In genomic region chr1:234381699-234382555, GRCh38 we compare ENCODE assay signal across 1 cellular context.
TF ChIP-seq lines count a peak whose summit lies in the region.

No MANE protein-coding gene starts in this region.

TF ChIP-seq in HepG2, 621 proteins besides CTCF, POLR2A, EP300 and RAD21 (continued from another document and continues in another):
- TF ChIP-seq MAX (IDR thresholded peaks at IDR 0.05) = 0 out of 2 replicates have a peak, but pooled peaks have one; percentile 32
- TF ChIP-seq ASH2L (IDR thresholded peaks at IDR 0.05; ENCODE audit: insufficient read length, low read depth, low read length) = peak; percentile 50
- peak; percentile 54 for TF ChIP-seq HDAC1 (CRISPR knock-in tag; IDR thresholded peaks at IDR 0.05)
- TF ChIP-seq FOXP1 (IDR thresholded peaks at IDR 0.05) = no peak
- TF ChIP-seq FOXP1 (CRISPR knock-in tag; IDR thresholded peaks at IDR 0.05) = peak; percentile 58; the same call in 1 of the 2 replicates
- no peak for TF ChIP-seq SUZ12 (IDR thresholded peaks at IDR 0.05; ENCODE audit: low read depth, low read length)
- TF ChIP-seq SRSF1 (optimal IDR thresholded peaks at IDR 0.05; ENCODE audit: low read depth, low read length) = no peak
- TF ChIP-seq HOXA7 (CRISPR knock-in tag; IDR thresholded peaks at IDR 0.05) = no peak
- TF ChIP-seq DRAP1 (CRISPR knock-in tag; IDR thresholded peaks at IDR 0.05) = 0 out of 2 replicates have a peak, but pooled peaks have one; percentile 14
- TF ChIP-seq ERF (CRISPR knock-in tag; IDR thresholded peaks at IDR 0.05) = no peak
- TF ChIP-seq BCL6 (CRISPR knock-in tag; IDR thresholded peaks at IDR 0.05) = peak; percentile 63; the same call in 1 of the 2 replicates
- TF ChIP-seq ATF4 (CRISPR knock-in tag; IDR thresholded peaks at IDR 0.05) = no peak
- no peak for TF ChIP-seq ZNF205 (CRISPR knock-in tag; IDR thresholded peaks at IDR 0.05)
- no peak for TF ChIP-seq PRDM4 (CRISPR knock-in tag; IDR thresholded peaks at IDR 0.05; ENCODE audit: borderline replicate concordance)
- no peak for TF ChIP-seq ZNF512B (CRISPR knock-in tag; IDR thresholded peaks at IDR 0.05; ENCODE audit: borderline replicate concordance)
- TF ChIP-seq RARA (CRISPR knock-in tag; IDR thresholded peaks at IDR 0.05) = peak; percentile 34
- 0 out of 2 replicates have a peak, but pooled peaks have one; percentile 12 for TF ChIP-seq SOX13 (IDR thresholded peaks at IDR 0.05)
- TF ChIP-seq SOX13 (CRISPR knock-in tag; conservative IDR thresholded peaks at IDR 0.05 in 1 of 2, IDR thresholded peaks at IDR 0.05 in 1 of 2) = peak in 1 of 2 experiments; percentile 85; a peak in 2 of 4 replicates
- 0 out of 2 replicates have a peak, but pooled peaks have one; percentile 57 for TF ChIP-seq MEIS1 (CRISPR knock-in tag; IDR thresholded peaks at IDR 0.05; ENCODE audit: borderline replicate concordance)
- TF ChIP-seq RXRB (CRISPR knock-in tag; IDR thresholded peaks at IDR 0.05; ENCODE audit: borderline replicate concordance) = peak; percentile 60; the same call in 1 of the 2 replicates
- no peak for TF ChIP-seq KDM6A (CRISPR knock-in tag; IDR thresholded peaks at IDR 0.05; ENCODE audit: low read depth)
- peak; percentile 83 for TF ChIP-seq SIX1 (CRISPR knock-in tag; IDR thresholded peaks at IDR 0.05; ENCODE audit: borderline replicate concordance)
- peak; percentile 86 for TF ChIP-seq TBX2 (CRISPR knock-in tag; IDR thresholded peaks at IDR 0.05; ENCODE audit: borderline replicate concordance)
- no peak for TF ChIP-seq NFE2 (CRISPR knock-in tag; IDR thresholded peaks at IDR 0.05)
- TF ChIP-seq MED1 (CRISPR knock-in tag; IDR thresholded peaks at IDR 0.05) = peak; percentile 49
- TF ChIP-seq FOSL2 (CRISPR knock-in tag; IDR thresholded peaks at IDR 0.05) = no peak
- no peak for TF ChIP-seq FIP1L1 (IDR thresholded peaks at IDR 0.05; ENCODE audit: borderline replicate concordance, insufficient read depth, low read depth, low read length)
- TF ChIP-seq HNF4G (IDR thresholded peaks at IDR 0.05; ENCODE audit: borderline replicate concordance, low read depth, low read length) = peak; percentile 50; the same call in 1 of the 2 replicates
- TF ChIP-seq HNF4G (CRISPR knock-in tag; IDR thresholded peaks at IDR 0.05; ENCODE audit: borderline replicate concordance, low read depth) = no peak
- no peak for TF ChIP-seq ZSCAN21 (CRISPR knock-in tag; IDR thresholded peaks at IDR 0.05; ENCODE audit: borderline replicate concordance)
- peak; percentile 72; the same call in 1 of the 2 replicates for TF ChIP-seq AKAP8 (CRISPR knock-in tag; IDR thresholded peaks at IDR 0.05)
- TF ChIP-seq TCF7 (IDR thresholded peaks at IDR 0.05; ENCODE audit: low read depth) = peak; percentile 94
- TF ChIP-seq SKI (IDR thresholded peaks at IDR 0.05; ENCODE audit: partially characterized antibody) = peak; percentile 21
- TF ChIP-seq FOXP4 (CRISPR knock-in tag; IDR thresholded peaks at IDR 0.05) = peak; percentile 53; the same call in 1 of the 2 replicates
- TF ChIP-seq EHMT2 (IDR thresholded peaks at IDR 0.05; ENCODE audit: borderline replicate concordance, low read depth, low read length) = peak; percentile 40; the same call in 1 of the 2 replicates
- TF ChIP-seq HNF1A (IDR thresholded peaks at IDR 0.05; ENCODE audit: low read depth) = peak; percentile 77
- peak; percentile 71; the same call in 1 of the 2 replicates for TF ChIP-seq HNF1A (CRISPR knock-in tag; IDR thresholded peaks at IDR 0.05; ENCODE audit: borderline replicate concordance)
- TF ChIP-seq TAF1 (CRISPR knock-in tag; IDR thresholded peaks at IDR 0.05) = peak; percentile 7; the same call in 1 of the 2 replicates
- TF ChIP-seq ZKSCAN5 (CRISPR knock-in tag; IDR thresholded peaks at IDR 0.05) = no peak
- TF ChIP-seq RORA (CRISPR knock-in tag; IDR thresholded peaks at IDR 0.05) = peak; percentile 58; the same call in 1 of the 2 replicates
- TF ChIP-seq FOXJ3 (CRISPR knock-in tag; IDR thresholded peaks at IDR 0.05; ENCODE audit: borderline replicate concordance) = peak; percentile 89; the same call in 1 of the 2 replicates
- TF ChIP-seq CREM (IDR thresholded peaks at IDR 0.05) = peak; percentile 88
- TF ChIP-seq CREM (CRISPR knock-in tag; IDR thresholded peaks at IDR 0.05) = no peak
- 0 out of 2 replicates have a peak, but pooled peaks have one; percentile 14 for TF ChIP-seq ZSCAN29 (CRISPR knock-in tag; conservative IDR thresholded peaks at IDR 0.05)
- peak; percentile 83 for TF ChIP-seq ISL2 (CRISPR knock-in tag; IDR thresholded peaks at IDR 0.05)
- peak; percentile 78; the same call in 1 of the 2 replicates for TF ChIP-seq MED13 (CRISPR knock-in tag; IDR thresholded peaks at IDR 0.05)
- TF ChIP-seq ZNF589 (CRISPR knock-in tag; conservative IDR thresholded peaks at IDR 0.05) = no peak
- TF ChIP-seq SYNCRIP (IDR thresholded peaks at IDR 0.05; ENCODE audit: insufficient read depth, low read depth, low read length) = no peak
- TF ChIP-seq YY1 (IDR thresholded peaks at IDR 0.05; ENCODE audit: insufficient read depth, insufficient replicate concordance, low read depth, low read length) = no peak
- TF ChIP-seq MEIS2 (CRISPR knock-in tag; IDR thresholded peaks at IDR 0.05) = peak; percentile 37
- 0 out of 2 replicates have a peak, but pooled peaks have one; percentile 27 for TF ChIP-seq POLR2AphosphoS5 (IDR thresholded peaks at IDR 0.05; ENCODE audit: low read depth, low read length)
- TF ChIP-seq XBP1 (CRISPR knock-in tag; IDR thresholded peaks at IDR 0.05) = no peak
- 0 out of 2 replicates have a peak, but pooled peaks have one; percentile 1 for TF ChIP-seq CREB1 (IDR thresholded peaks at IDR 0.05)
- TF ChIP-seq CREB1 (CRISPR knock-in tag; IDR thresholded peaks at IDR 0.05) = no peak
- peak; percentile 51; the same call in 1 of the 2 replicates for TF ChIP-seq ZNF710 (CRISPR knock-in tag; IDR thresholded peaks at IDR 0.05; ENCODE audit: borderline replicate concordance)
- 0 out of 2 replicates have a peak, but pooled peaks have one; percentile 17 for TF ChIP-seq HDAC2 (CRISPR knock-in tag; IDR thresholded peaks at IDR 0.05)
- TF ChIP-seq NR2F2 (IDR thresholded peaks at IDR 0.05; ENCODE audit: borderline replicate concordance, low read depth) = peak; percentile 79; the same call in 1 of the 2 replicates
- TF ChIP-seq GATAD2A (CRISPR knock-in tag; IDR thresholded peaks at IDR 0.05) = peak; percentile 83
- peak; percentile 93 for TF ChIP-seq TCF7L2 (IDR thresholded peaks at IDR 0.05; ENCODE audit: low read depth, low read length)
- TF ChIP-seq TBX3 (IDR thresholded peaks at IDR 0.05; ENCODE audit: borderline replicate concordance) = peak; percentile 53; the same call in 1 of the 2 replicates
